8 cellular contexts compared by ENCODE assay signal in genomic region chr9:93304574-93305496, GRCh38.
DNase-seq lines count a peak whose midpoint lies in the region; ATAC-seq, FAIRE-seq and TF ChIP-seq lines count a peak whose summit lies in the region.

No MANE protein-coding gene starts in this region.

- intact Hi-C loops in PC-3 (cut with micrococcal nuclease) = loop anchor here (1.0 kb wide), 1 partner anchor 145 kb away; no protein-coding TSS in a partner anchor

- no peak for FAIRE-seq in GM12891 (lab: Jason Lieb, UNC)

- H4K8ac ChIP-seq in mesenchymal stem cell (ENCODE audit: low read length) = no peak overlapping the region

- no peak overlapping the region for H3K9ac ChIP-seq in PC-3 (ENCODE audit: low read length)
- H3K9ac ChIP-seq in mesenchymal stem cell (ENCODE audit: low read length) = no peak overlapping the region

- H3K23ac ChIP-seq in mesenchymal stem cell (ENCODE audit: low read length in 2 of 2) = no peak overlapping the region

- H3K4me1 Mint-ChIP-seq in endothelial cell (ENCODE audit: unreplicated experiment) = no peaks in the 10 kb centered on the region

- no peak overlapping the region for H3K14ac ChIP-seq in mesenchymal stem cell (ENCODE audit: low read length in 2 of 2)

- H2BK15ac ChIP-seq in mesenchymal stem cell (ENCODE audit: low read depth, poor library complexity, severe bottlenecking) = no peak overlapping the region

- no TSS peak for BruUV-seq in PC-3 (replicated peaks; lab: Mats Ljungman, UMichigan)

- H3K9me3 ChIP-seq in PC-3 (ENCODE audit: low read length) (no peaks in the 10 kb centered on the region), mesenchymal stem cell (ENCODE audit: control insufficient read depth, low read length) (no peaks in the 10 kb centered on the region)

- H2BK5ac ChIP-seq in mesenchymal stem cell (ENCODE audit: low read depth, low read length, poor library complexity, severe bottlenecking) = no peak overlapping the region

- H4K91ac ChIP-seq in mesenchymal stem cell (ENCODE audit: low read length) = no peak overlapping the region

- H3K27ac ChIP-seq in PC-3 (ENCODE audit: low read length) (no peak overlapping the region), mesenchymal stem cell (ENCODE audit: low read length, poor library complexity, severe bottlenecking) (no peak overlapping the region)

- no peaks in the 10 kb centered on the region for H3K9me3 Mint-ChIP-seq in endothelial cell (ENCODE audit: unreplicated experiment)

- H2AFZ ChIP-seq in PC-3 (ENCODE audit: low read length) = no peak overlapping the region
- H2AFZ ChIP-seq in mesenchymal stem cell (ENCODE audit: low read depth, low read length) = no peak overlapping the region

- 71% methylated on average over 16 of the region's 17 CpGs for WGBS in mesenchymal stem cell

- H3K4me1 ChIP-seq in PC-3 (ENCODE audit: insufficient read depth, low read length) (no peaks in the 10 kb centered on the region), mesenchymal stem cell (ENCODE audit: control insufficient read depth, insufficient read depth, low read depth, low read length) (peaks cover 8% of the 10 kb centered on the region)

- H3K27me3 ChIP-seq in PC-3 (ENCODE audit: low read length) (no peaks in the 10 kb centered on the region), mesenchymal stem cell (ENCODE audit: control insufficient read depth in 1 of 2, insufficient read depth in 1 of 2, low read length in 2 of 2) (peaks cover 10 to 18% of the 10 kb centered on the region in 2 experiments)

- no peaks in the 10 kb centered on the region for H3K79me2 ChIP-seq in PC-3 (ENCODE audit: low read length)

- no peak overlapping the region for H3K4me2 ChIP-seq in PC-3 (ENCODE audit: low read length)
- H3K4me2 ChIP-seq in mesenchymal stem cell (ENCODE audit: low read length, poor library complexity, severe bottlenecking) = no peak overlapping the region

- CTCF ChIA-PET in PC-3 (lab: Charles Lee) = interaction anchor here (0.6 kb wide), 1 partner anchor 325 kb away, joined by 3 read pairs; no protein-coding TSS in a partner anchor

- ATAC-seq in PC-3 = peak; percentile 84
- ATAC-seq in HG02970 (IDR thresholded peaks at IDR 0.05; ENCODE audit: low FRiP score, unreplicated experiment) = no peak

- no peaks in the 10 kb centered on the region for H3F3A ChIP-seq in PC-3 (ENCODE audit: low read length, unreplicated experiment)

- no peak overlapping the region for H3K27ac Mint-ChIP-seq in endothelial cell (ENCODE audit: unreplicated experiment)

- no peak for TF ChIP-seq POLR2A in GM12891 (IDR thresholded peaks at IDR 0.05; ENCODE audit: low read depth, low read length)

- peak; percentile 42 for DNase-seq in AG10803 (ENCODE audit: low read depth)
- DNase-seq in GM12891 (ENCODE audit: insufficient read length, low spot score) = peak; percentile 52
- peak; percentile 50 for DNase-seq in PC-3
- peak; percentile 77 for DNase-seq in endothelial cell (ENCODE audit: low spot score)
- DNase-seq in mesenchymal stem cell = peak; percentile 47
- DNase-seq in NCI-H2029 treated with DMSO at 0.1 percent for 48 hours (lab: John Stamatoyannopoulos, UW) = no peak
- no peak for DNase-seq in SIG-M5 (lab: John Stamatoyannopoulos, UW)

- H2BK120ac ChIP-seq in mesenchymal stem cell (ENCODE audit: low read depth, low read length) = no peak overlapping the region

- H3K4ac ChIP-seq in mesenchymal stem cell (ENCODE audit: low read depth in 1 of 2, low read length in 2 of 2) = no peak overlapping the region

- H2AK5ac ChIP-seq in mesenchymal stem cell (ENCODE audit: low read length, severe bottlenecking) = no peak overlapping the region

- no peaks in the 10 kb centered on the region for H3K9me2 ChIP-seq in PC-3 (replicated peaks; ENCODE audit: low read length)

- POLR2A ChIA-PET in PC-3 (lab: Charles Lee; ENCODE audit: unreplicated experiment) = no interaction called here

- H4K20me1 ChIP-seq in PC-3 (ENCODE audit: low read length) = no peaks in the 10 kb centered on the region

- no peaks in the 10 kb centered on the region for H3K36me3 ChIP-seq in PC-3 (ENCODE audit: low read depth, low read length)
- H3K36me3 ChIP-seq in mesenchymal stem cell (ENCODE audit: control insufficient read depth in 1 of 2, insufficient read depth in 2 of 2, low read depth in 1 of 2, low read length in 2 of 2) = no peaks in the 10 kb centered on the region

- H3K27me3 Mint-ChIP-seq in endothelial cell (ENCODE audit: unreplicated experiment) = peaks cover 4% of the 10 kb centered on the region

- no peaks in the 10 kb centered on the region for H3K36me3 Mint-ChIP-seq in endothelial cell (ENCODE audit: low read depth, unreplicated experiment)

- no peak overlapping the region for H2BK12ac ChIP-seq in mesenchymal stem cell (ENCODE audit: low read length in 2 of 2)

- TF ChIP-seq CTCF in AG10803 (conservative IDR thresholded peaks at IDR 0.05; ENCODE audit: low read length) (peak; percentile 64), PC-3 (conservative IDR thresholded peaks at IDR 0.05; ENCODE audit: low read depth, low read length) (peak; percentile 67), endothelial cell (IDR thresholded peaks at IDR 0.05; ENCODE audit: unreplicated experiment) (peak; percentile 40)

- no peaks in the 10 kb centered on the region for H3K79me1 ChIP-seq in mesenchymal stem cell (replicated peaks; ENCODE audit: low read length, poor library complexity, severe bottlenecking)

- H3K4me3 ChIP-seq in AG10803 (ENCODE audit: low read length) (no peak overlapping the region), PC-3 (ENCODE audit: low read length) (no peak overlapping the region), mesenchymal stem cell (ENCODE audit: insufficient read depth in 1 of 2, low read depth in 1 of 2, low read length in 2 of 2) (no peak overlapping the region)

- H3K18ac ChIP-seq in mesenchymal stem cell (ENCODE audit: low read depth in 1 of 2, low read length in 2 of 2) = no peak overlapping the region

- no peak overlapping the region for H3K4me3 Mint-ChIP-seq in endothelial cell (ENCODE audit: unreplicated experiment)

TF ChIP-seq in GM12891, 5 proteins besides CTCF, POLR2A, EP300 and RAD21:
- no peak for TF ChIP-seq TAF1 (IDR thresholded peaks at IDR 0.05; ENCODE audit: low read depth, low read length)
- TF ChIP-seq POU2F2 (IDR thresholded peaks at IDR 0.05; ENCODE audit: low read depth, low read length) = no peak
- TF ChIP-seq PAX5 (IDR thresholded peaks at IDR 0.05; ENCODE audit: insufficient read depth, low read length, severe bottlenecking) = no peak
- TF ChIP-seq POLR2AphosphoS5 (IDR thresholded peaks at IDR 0.05; ENCODE audit: low read depth, low read length) = no peak
- no peak for TF ChIP-seq SPI1 (IDR thresholded peaks at IDR 0.05; ENCODE audit: low read depth, low read length)

Comparison
In these comparisons a context has a peak if more than half of its experiments do, and no peak if none do; other contexts are left out.
1. DNase-seq: peak in AG10803 (single experiment), GM12891 (single experiment), PC-3 (single experiment), endothelial cell (single experiment) and mesenchymal stem cell (single experiment); none in NCI-H2029 treated with DMSO at 0.1 percent for 48 hours (single experiment) and SIG-M5 (single experiment).
2. Peak in every context shown above with its lines, with median percentiles within 50 percentile points of each other: CTCF ChIP-seq.